ENCODE assay signal across 1 cellular context in genomic region chr18:45722899-45723298, GRCh38.
TF ChIP-seq lines count a peak whose summit lies in the region.

No MANE protein-coding gene starts in this region.

TF ChIP-seq in K562, 482 proteins besides CTCF, POLR2A, EP300 and RAD21 (continued from another document and continues in another):
- TF ChIP-seq CBX8 (IDR thresholded peaks at IDR 0.05; ENCODE audit: borderline replicate concordance, extremely low read depth, low read depth, low read length, poor library complexity, severe bottlenecking): no peak
- TF ChIP-seq HEY1 (CRISPR knock-in tag; IDR thresholded peaks at IDR 0.05; ENCODE audit: borderline replicate concordance): no peak
- TF ChIP-seq LARP7 (IDR thresholded peaks at IDR 0.05): no peak
- TF ChIP-seq CBX2 (IDR thresholded peaks at IDR 0.05; ENCODE audit: insufficient read depth, low read length, poor library complexity, severe bottlenecking): no peak
- TF ChIP-seq TFAP4 (CRISPR knock-in tag; IDR thresholded peaks at IDR 0.05; ENCODE audit: borderline replicate concordance): peak; percentile 58; the same call in 1 of the 2 replicates
- no peak for TF ChIP-seq NONO (IDR thresholded peaks at IDR 0.05; ENCODE audit: low read depth in 2 of 2, low read length in 1 of 2)
- TF ChIP-seq OTX1 (CRISPR knock-in tag; IDR thresholded peaks at IDR 0.05): no peak
- peak; percentile 50; the same call in 1 of the 2 replicates for TF ChIP-seq BHLHE40 (IDR thresholded peaks at IDR 0.05; ENCODE audit: low read length)
- TF ChIP-seq, protein P1, sequence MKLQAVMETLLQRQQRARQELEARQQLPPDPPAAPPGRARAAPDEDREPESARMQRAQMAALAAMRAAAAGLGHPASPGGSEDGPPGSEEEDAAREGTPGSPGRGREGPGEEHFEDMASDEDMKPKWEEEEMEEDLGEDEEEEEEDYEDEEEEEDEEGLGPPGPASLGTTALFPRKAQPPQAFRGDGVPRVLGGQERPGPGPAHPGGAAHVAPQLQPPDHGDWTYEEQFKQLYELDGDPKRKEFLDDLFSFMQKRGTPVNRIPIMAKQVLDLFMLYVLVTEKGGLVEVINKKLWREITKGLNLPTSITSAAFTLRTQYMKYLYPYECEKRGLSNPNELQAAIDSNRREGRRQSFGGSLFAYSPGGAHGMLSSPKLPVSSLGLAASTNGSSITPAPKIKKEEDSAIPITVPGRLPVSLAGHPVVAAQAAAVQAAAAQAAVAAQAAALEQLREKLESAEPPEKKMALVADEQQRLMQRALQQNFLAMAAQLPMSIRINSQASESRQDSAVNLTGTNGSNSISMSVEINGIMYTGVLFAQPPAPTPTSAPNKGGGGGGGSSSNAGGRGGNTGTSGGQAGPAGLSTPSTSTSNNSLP (IDR thresholded peaks at IDR 0.05; ENCODE audit: borderline replicate concordance, low read depth, low read length): no peak
- no peak for TF ChIP-seq BRF2 (IDR thresholded peaks at IDR 0.05; ENCODE audit: borderline replicate concordance, insufficient read depth, insufficient read length)
- peak; percentile 89 for TF ChIP-seq NCOR1 (IDR thresholded peaks at IDR 0.05)
- peak in 1 of 2 experiments; percentile 65; a peak in 2 of 4 replicates for TF ChIP-seq RCOR1 (IDR thresholded peaks at IDR 0.05; ENCODE audit: borderline replicate concordance in 1 of 2, low read depth in 2 of 2, low read length in 2 of 2)
- TF ChIP-seq ILK (tag; IDR thresholded peaks at IDR 0.05; ENCODE audit: borderline replicate concordance, low read depth): no peak
- TF ChIP-seq ZNF830 (CRISPR knock-in tag; IDR thresholded peaks at IDR 0.05): no peak
- TF ChIP-seq CBFA2T2 (conservative IDR thresholded peaks at IDR 0.05): peak; percentile 88
- TF ChIP-seq STAT5B (CRISPR knock-in tag; IDR thresholded peaks at IDR 0.05): no peak
- no peak for TF ChIP-seq TAF7 (tag; IDR thresholded peaks at IDR 0.05)
- TF ChIP-seq, protein P2, sequence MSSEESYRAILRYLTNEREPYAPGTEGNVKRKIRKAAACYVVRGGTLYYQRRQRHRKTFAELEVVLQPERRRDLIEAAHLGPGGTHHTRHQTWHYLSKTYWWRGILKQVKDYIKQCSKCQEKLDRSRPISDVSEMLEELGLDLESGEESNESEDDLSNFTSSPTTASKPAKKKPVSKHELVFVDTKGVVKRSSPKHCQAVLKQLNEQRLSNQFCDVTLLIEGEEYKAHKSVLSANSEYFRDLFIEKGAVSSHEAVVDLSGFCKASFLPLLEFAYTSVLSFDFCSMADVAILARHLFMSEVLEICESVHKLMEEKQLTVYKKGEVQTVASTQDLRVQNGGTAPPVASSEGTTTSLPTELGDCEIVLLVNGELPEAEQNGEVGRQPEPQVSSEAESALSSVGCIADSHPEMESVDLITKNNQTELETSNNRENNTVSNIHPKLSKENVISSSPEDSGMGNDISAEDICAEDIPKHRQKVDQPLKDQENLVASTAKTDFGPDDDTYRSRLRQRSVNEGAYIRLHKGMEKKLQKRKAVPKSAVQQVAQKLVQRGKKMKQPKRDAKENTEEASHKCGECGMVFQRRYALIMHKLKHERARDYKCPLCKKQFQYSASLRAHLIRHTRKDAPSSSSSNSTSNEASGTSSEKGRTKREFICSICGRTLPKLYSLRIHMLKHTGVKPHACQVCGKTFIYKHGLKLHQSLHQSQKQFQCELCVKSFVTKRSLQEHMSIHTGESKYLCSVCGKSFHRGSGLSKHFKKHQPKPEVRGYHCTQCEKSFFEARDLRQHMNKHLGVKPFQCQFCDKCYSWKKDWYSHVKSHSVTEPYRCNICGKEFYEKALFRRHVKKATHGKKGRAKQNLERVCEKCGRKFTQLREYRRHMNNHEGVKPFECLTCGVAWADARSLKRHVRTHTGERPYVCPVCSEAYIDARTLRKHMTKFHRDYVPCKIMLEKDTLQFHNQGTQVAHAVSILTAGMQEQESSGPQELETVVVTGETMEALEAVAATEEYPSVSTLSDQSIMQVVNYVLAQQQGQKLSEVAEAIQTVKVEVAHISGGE (CRISPR knock-in tag; IDR thresholded peaks at IDR 0.05): peak in 1 of 3 experiments; percentile 35; a peak in 1 of 6 replicates
- 0 out of 4 replicates have a peak, but pooled peaks of 1 of the 2 experiments have one; percentile 15 for TF ChIP-seq KDM1A (IDR thresholded peaks at IDR 0.05)
- no peak for TF ChIP-seq U2AF2 (optimal IDR thresholded peaks at IDR 0.05; ENCODE audit: low read depth, low read length)
- no peak for TF ChIP-seq ZNF24 (IDR thresholded peaks at IDR 0.05)
- TF ChIP-seq ZNF561 (CRISPR knock-in tag; conservative IDR thresholded peaks at IDR 0.05): no peak
- no peak for TF ChIP-seq ATF3 (IDR thresholded peaks at IDR 0.05)
- TF ChIP-seq ATF3 (CRISPR knock-in tag; conservative IDR thresholded peaks at IDR 0.05): no peak
- peak; percentile 92 for TF ChIP-seq CBFA2T3 (IDR thresholded peaks at IDR 0.05)
- no peak for TF ChIP-seq NFIX (CRISPR knock-in tag; IDR thresholded peaks at IDR 0.05; ENCODE audit: low read depth)
- TF ChIP-seq, protein P3, sequence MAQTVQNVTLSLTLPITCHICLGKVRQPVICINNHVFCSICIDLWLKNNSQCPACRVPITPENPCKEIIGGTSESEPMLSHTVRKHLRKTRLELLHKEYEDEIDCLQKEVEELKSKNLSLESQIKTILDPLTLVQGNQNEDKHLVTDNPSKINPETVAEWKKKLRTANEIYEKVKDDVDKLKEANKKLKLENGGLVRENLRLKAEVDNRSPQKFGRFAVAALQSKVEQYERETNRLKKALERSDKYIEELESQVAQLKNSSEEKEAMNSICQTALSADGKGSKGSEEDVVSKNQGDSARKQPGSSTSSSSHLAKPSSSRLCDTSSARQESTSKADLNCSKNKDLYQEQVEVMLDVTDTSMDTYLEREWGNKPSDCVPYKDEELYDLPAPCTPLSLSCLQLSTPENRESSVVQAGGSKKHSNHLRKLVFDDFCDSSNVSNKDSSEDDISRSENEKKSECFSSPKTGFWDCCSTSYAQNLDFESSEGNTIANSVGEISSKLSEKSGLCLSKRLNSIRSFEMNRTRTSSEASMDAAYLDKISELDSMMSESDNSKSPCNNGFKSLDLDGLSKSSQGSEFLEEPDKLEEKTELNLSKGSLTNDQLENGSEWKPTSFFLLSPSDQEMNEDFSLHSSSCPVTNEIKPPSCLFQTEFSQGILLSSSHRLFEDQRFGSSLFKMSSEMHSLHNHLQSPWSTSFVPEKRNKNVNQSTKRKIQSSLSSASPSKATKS (CRISPR knock-in tag; IDR thresholded peaks at IDR 0.05): no peak
- TF ChIP-seq ZNF239 (CRISPR knock-in tag; IDR thresholded peaks at IDR 0.05): no peak
- TF ChIP-seq SMARCA4 (IDR thresholded peaks at IDR 0.05): peak; percentile 61
- TF ChIP-seq DEAF1 (CRISPR knock-in tag; IDR thresholded peaks at IDR 0.05): peak; percentile 40; the same call in 1 of the 2 replicates
- no peak for TF ChIP-seq ZNF133 (CRISPR knock-in tag; IDR thresholded peaks at IDR 0.05)
- TF ChIP-seq, protein P4, sequence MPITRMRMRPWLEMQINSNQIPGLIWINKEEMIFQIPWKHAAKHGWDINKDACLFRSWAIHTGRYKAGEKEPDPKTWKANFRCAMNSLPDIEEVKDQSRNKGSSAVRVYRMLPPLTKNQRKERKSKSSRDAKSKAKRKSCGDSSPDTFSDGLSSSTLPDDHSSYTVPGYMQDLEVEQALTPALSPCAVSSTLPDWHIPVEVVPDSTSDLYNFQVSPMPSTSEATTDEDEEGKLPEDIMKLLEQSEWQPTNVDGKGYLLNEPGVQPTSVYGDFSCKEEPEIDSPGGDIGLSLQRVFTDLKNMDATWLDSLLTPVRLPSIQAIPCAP (CRISPR knock-in tag; IDR thresholded peaks at IDR 0.05; ENCODE audit: borderline replicate concordance): no peak
- no peak for TF ChIP-seq HDAC3 (IDR thresholded peaks at IDR 0.05; ENCODE audit: borderline replicate concordance, partially characterized antibody)
- TF ChIP-seq ZNF644 (tag; IDR thresholded peaks at IDR 0.05; ENCODE audit: low read depth): 0 out of 2 replicates have a peak, but pooled peaks have one; percentile 64
- no peak for TF ChIP-seq ZNF184 (CRISPR knock-in tag; IDR thresholded peaks at IDR 0.05)
- TF ChIP-seq FOXM1 (IDR thresholded peaks at IDR 0.05; ENCODE audit: low read depth): peak; percentile 60
- no peak for TF ChIP-seq FOXM1 (CRISPR knock-in tag; IDR thresholded peaks at IDR 0.05; ENCODE audit: low read depth)
- peak; percentile 43 for TF ChIP-seq HMGN3 (IDR thresholded peaks at IDR 0.05; ENCODE audit: borderline replicate concordance, extremely low read depth, insufficient read length, low read depth, low read length)
- TF ChIP-seq ASH1L (IDR thresholded peaks at IDR 0.05; ENCODE audit: borderline replicate concordance, low read depth, partially characterized antibody): no peak
- TF ChIP-seq ILF3 (IDR thresholded peaks at IDR 0.05; ENCODE audit: borderline replicate concordance): no peak
- TF ChIP-seq NFE2 (IDR thresholded peaks at IDR 0.05; ENCODE audit: low read depth): peak; percentile 7; the same call in 1 of the 2 replicates
- no peak for TF ChIP-seq RHOXF2B (CRISPR knock-in tag; conservative IDR thresholded peaks at IDR 0.05)
- peak; percentile 92 for TF ChIP-seq TAL1 (IDR thresholded peaks at IDR 0.05)
- peak; percentile 26; the same call in 1 of the 2 replicates for TF ChIP-seq RB1 (IDR thresholded peaks at IDR 0.05; ENCODE audit: low read depth)
- TF ChIP-seq, protein P5, sequence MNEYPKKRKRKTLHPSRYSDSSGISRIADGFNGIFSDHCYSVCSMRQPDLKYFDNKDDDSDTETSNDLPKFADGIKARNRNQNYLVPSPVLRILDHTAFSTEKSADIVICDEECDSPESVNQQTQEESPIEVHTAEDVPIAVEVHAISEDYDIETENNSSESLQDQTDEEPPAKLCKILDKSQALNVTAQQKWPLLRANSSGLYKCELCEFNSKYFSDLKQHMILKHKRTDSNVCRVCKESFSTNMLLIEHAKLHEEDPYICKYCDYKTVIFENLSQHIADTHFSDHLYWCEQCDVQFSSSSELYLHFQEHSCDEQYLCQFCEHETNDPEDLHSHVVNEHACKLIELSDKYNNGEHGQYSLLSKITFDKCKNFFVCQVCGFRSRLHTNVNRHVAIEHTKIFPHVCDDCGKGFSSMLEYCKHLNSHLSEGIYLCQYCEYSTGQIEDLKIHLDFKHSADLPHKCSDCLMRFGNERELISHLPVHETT (CRISPR knock-in tag; conservative IDR thresholded peaks at IDR 0.05 in 1 of 2, IDR thresholded peaks at IDR 0.05 in 1 of 2): peak in 1 of 2 experiments; percentile 55; a peak in 1 of 4 replicates
- no peak for TF ChIP-seq NFATC3 (IDR thresholded peaks at IDR 0.05)
- TF ChIP-seq ZNF280A (IDR thresholded peaks at IDR 0.05; ENCODE audit: low read depth, partially characterized antibody): no peak
- TF ChIP-seq MCM7 (IDR thresholded peaks at IDR 0.05): no peak
- peak; percentile 80; the same call in 1 of the 2 replicates for TF ChIP-seq STAT5A (IDR thresholded peaks at IDR 0.05; ENCODE audit: borderline replicate concordance, low read length)
- TF ChIP-seq ZBED1 (IDR thresholded peaks at IDR 0.05): 0 out of 2 replicates have a peak, but pooled peaks have one; percentile 43
- TF ChIP-seq SMAD4 (CRISPR knock-in tag; conservative IDR thresholded peaks at IDR 0.05): 0 out of 2 replicates have a peak, but pooled peaks have one; percentile 28
